ENCODE assay signal across 30 cellular contexts in genomic region chr18:9886005-9886348, GRCh38. TPM values are rescaled to one million over a fixed set of nuclear protein-coding genes. Genes with fewer than 3 reads are reported as not detected.
"Had no signal": no experiment of that assay in that cellular context is flagged by ENCODE, and none has a peak within 500 bp of the region (broad histone marks: within the 10 kb centered on the region; RNA-seq: fewer than 3 reads in every experiment).

No MANE protein-coding gene starts in this region.

- H3K36me3 Mint-ChIP-seq: neural progenitor cell; stimulated activated effector memory CD8-positive, alpha-beta T cell treated with anti-CD3 and anti-CD28 coated beads, Interleukin-12 subunit alpha, Interleukin-12 subunit beta, amount 100 ng/mL, for 72 hours; stimulated activated naive B cell treated with anti-CD40 and anti-IgM and Interleukin-4, amounts not matched to agents 10 μg/mL and 1 μg/mL and 100 μg/mL, for 72 hours had no signal

- H2AFZ ChIP-seq: neural progenitor cell, parathyroid adenoma had no signal

- H3K27me3 Mint-ChIP-seq: progenitor cell of endocrine pancreas had no signal

- H3K4me2 ChIP-seq: neural progenitor cell had no signal

- ATAC-seq: psoas muscle; right cardiac atrium; stimulated activated naive B cell treated with anti-CD40 and anti-IgM and Interleukin-4, amounts not matched to agents 10 μg/mL and 1 μg/mL and 100 μg/mL, for 72 hours had no signal

- H3K4me3 Mint-ChIP-seq: nephron; neural progenitor cell; stimulated activated effector memory CD8-positive, alpha-beta T cell treated with anti-CD3 and anti-CD28 coated beads, Interleukin-12 subunit alpha, Interleukin-12 subunit beta, amount 100 ng/mL, for 72 hours; stimulated activated naive B cell treated with anti-CD40 and anti-IgM and Interleukin-4, amounts not matched to agents 10 μg/mL and 1 μg/mL and 100 μg/mL, for 72 hours; stimulated activated naive CD8-positive, alpha-beta T cell treated with anti-CD3 and anti-CD28 coated beads, Interleukin-15, Interleukin-2, amounts not matched to agents 100 ng/mL and 50 ng/mL, for 24 hours had no signal

- H3K4me1 ChIP-seq: neural progenitor cell, parathyroid adenoma, psoas muscle, right lobe of liver, stomach, thyroid gland, tibial nerve, upper lobe of left lung, vagina had no signal

- H3K9me3 ChIP-seq: ovary, psoas muscle, right lobe of liver, sigmoid colon, stomach, thoracic aorta, thyroid gland, tibial nerve, upper lobe of left lung, vagina had no signal

- H3K9ac ChIP-seq: neural progenitor cell, parathyroid adenoma had no signal

- DNase-seq: occipital lobe; ovary; posterior cingulate gyrus; psoas muscle; right cardiac atrium; right lobe of liver; sigmoid colon; small intestine; stimulated activated CD4-positive, alpha-beta T cell treated with anti-CD3 and anti-CD28 coated beads, Interleukin-15, amount 100 ng/mL, for 24 hours; stimulated activated CD4-positive, alpha-beta T cell treated with anti-CD3 and anti-CD28 coated beads, Interleukin-2, amount 100 ng/mL, for 24 hours; stimulated activated CD4-positive, alpha-beta T cell treated with anti-CD3 and anti-CD28 coated beads, Interleukin-2, amount 100 ng/mL, for 48 hours; stimulated activated CD4-positive, alpha-beta T cell treated with anti-CD3 and anti-CD28 coated beads, Interleukin-4, amount 100 ng/mL, for 24 hours; stimulated activated naive B cell treated with anti-CD40 and anti-IgM and Interleukin-4, amounts not matched to agents 10 μg/mL and 1 μg/mL and 100 μg/mL, for 72 hours; stimulated activated naive CD4-positive, alpha-beta T cell treated with Interleukin-2 at 50 U/mL for 16 hours; stomach; thyroid gland; trophoblast cell; upper lobe of left lung had no signal

- H3K27me3 ChIP-seq: neural progenitor cell, ovary, right lobe of liver, sigmoid colon, stomach, thyroid gland, tibial nerve, upper lobe of left lung, vagina had no signal

- H3K36me3 ChIP-seq: neural progenitor cell, ovary, right lobe of liver, sigmoid colon, stomach, thoracic aorta, thyroid gland, tibial nerve, upper lobe of left lung, vagina had no signal

- H3K27ac ChIP-seq: neural progenitor cell, ovary, parathyroid adenoma, psoas muscle, right lobe of liver, sigmoid colon, stomach, thoracic aorta, thyroid gland, tibial nerve, upper lobe of left lung, vagina had no signal

- H3K79me2 ChIP-seq: parathyroid adenoma had no signal

- FAIRE-seq: small intestine, urothelium cell line had no signal

- H3K4me3 ChIP-seq: neural progenitor cell, ovary, psoas muscle, right lobe of liver, sigmoid colon, stomach, thoracic aorta, thyroid gland, tibial nerve, upper lobe of left lung, vagina had no signal

- H3K27ac Mint-ChIP-seq: nephron; neural progenitor cell; progenitor cell of endocrine pancreas; stimulated activated effector memory CD8-positive, alpha-beta T cell treated with anti-CD3 and anti-CD28 coated beads, Interleukin-12 subunit alpha, Interleukin-12 subunit beta, amount 100 ng/mL, for 72 hours; stimulated activated naive B cell treated with anti-CD40 and anti-IgM and Interleukin-4, amounts not matched to agents 10 μg/mL and 1 μg/mL and 100 μg/mL, for 72 hours; stimulated activated naive CD8-positive, alpha-beta T cell treated with anti-CD3 and anti-CD28 coated beads, Interleukin-15, Interleukin-2, amounts not matched to agents 100 ng/mL and 50 ng/mL, for 24 hours had no signal

- H3K4me1 Mint-ChIP-seq: nephron; stimulated activated naive B cell treated with anti-CD40 and anti-IgM and Interleukin-4, amounts not matched to agents 10 μg/mL and 1 μg/mL and 100 μg/mL, for 72 hours had no signal

- H3K9me3 Mint-ChIP-seq: nephron; neural progenitor cell; stimulated activated effector memory CD8-positive, alpha-beta T cell treated with anti-CD3 and anti-CD28 coated beads, Interleukin-12 subunit alpha, Interleukin-12 subunit beta, amount 100 ng/mL, for 72 hours; stimulated activated naive B cell treated with anti-CD40 and anti-IgM and Interleukin-4, amounts not matched to agents 10 μg/mL and 1 μg/mL and 100 μg/mL, for 72 hours; stimulated activated naive CD8-positive, alpha-beta T cell treated with anti-CD3 and anti-CD28 coated beads, Interleukin-15, Interleukin-2, amounts not matched to agents 100 ng/mL and 50 ng/mL, for 24 hours had no signal

RNA-seq across cellular contexts. Expression of gene TXNDC2, which starts 0.2 kb away (rescaled TPM):
- total RNA-seq: occipital lobe, progenitor cell of endocrine pancreas, renal cortical epithelial cell, right lobe of liver, sigmoid colon, skeletal muscle tissue, thyroid gland had no signal
- polyA plus RNA-seq: right cardiac atrium, stomach had no signal
